ENCODE assay signal across 8 cellular contexts in genomic region chr10:80158598-80159127, GRCh38. TPM values are rescaled to one million over a fixed set of nuclear protein-coding genes. Genes with fewer than 3 reads are reported as not detected.
DNase-seq lines count a peak whose midpoint lies in the region; ATAC-seq and TF ChIP-seq lines count a peak whose summit lies in the region.

No MANE protein-coding gene starts in this region.

- no peaks in the 10 kb centered on the region for H3K27me3 Mint-ChIP-seq in activated CD4-positive, alpha-beta T cell treated with anti-CD3 and anti-CD28 coated beads, Interleukin-2, amount 10 ng/mL, durations not matched to agents 24 days and 14 days
- no peaks in the 10 kb centered on the region for H3K27me3 Mint-ChIP-seq in neural crest cell (ENCODE audit: low read depth)

- no peak for DNase-seq in activated CD4-positive, alpha-beta T cell treated with anti-CD3 and anti-CD28 coated beads, Interleukin-2, amount 10 ng/mL, durations not matched to agents 24 days and 14 days
- DNase-seq in activated CD4-positive, alpha-beta T cell treated with anti-CD3 and anti-CD28 coated beads for 4 hours: no peak
- peak; percentile 13 for DNase-seq in SK-N-DZ (ENCODE audit: low spot score)
- DNase-seq in neural crest cell (ENCODE audit: low read depth, low spot score): no peak

- peak; percentile 78 for ATAC-seq in esophagus mucosa
- no peak for ATAC-seq in HG02981 (IDR thresholded peaks at IDR 0.05; ENCODE audit: unreplicated experiment)
- no peak for ATAC-seq in activated CD4-positive, CD25-positive, alpha-beta regulatory T cell treated with anti-CD3 and anti-CD28 coated beads, Interleukin-2, amount 50 U/mL, for 24 hours
- no peak for ATAC-seq in HG02938 (IDR thresholded peaks at IDR 0.05; ENCODE audit: unreplicated experiment)

- H3K4me3 Mint-ChIP-seq in activated CD4-positive, alpha-beta T cell treated with anti-CD3 and anti-CD28 coated beads, Interleukin-2, amount 10 ng/mL, durations not matched to agents 24 days and 14 days: no peak overlapping the region
- no peak overlapping the region for H3K4me3 Mint-ChIP-seq in neural crest cell

- H3K9me3 Mint-ChIP-seq in activated CD4-positive, alpha-beta T cell treated with anti-CD3 and anti-CD28 coated beads, Interleukin-2, amount 10 ng/mL, durations not matched to agents 24 days and 14 days: no peaks in the 10 kb centered on the region
- H3K9me3 Mint-ChIP-seq in neural crest cell: no peaks in the 10 kb centered on the region

- H3K4me1 Mint-ChIP-seq in activated CD4-positive, alpha-beta T cell treated with anti-CD3 and anti-CD28 coated beads, Interleukin-2, amount 10 ng/mL, durations not matched to agents 24 days and 14 days: peaks cover 32% of the 10 kb centered on the region
- H3K4me1 Mint-ChIP-seq in neural crest cell: peaks cover 56% of the 10 kb centered on the region

- TF ChIP-seq CTCF in neural crest cell (conservative IDR thresholded peaks at IDR 0.05): no peak

- peaks cover 84% of the 10 kb centered on the region for H3K36me3 Mint-ChIP-seq in activated CD4-positive, alpha-beta T cell treated with anti-CD3 and anti-CD28 coated beads, Interleukin-2, amount 10 ng/mL, durations not matched to agents 24 days and 14 days (ENCODE audit: low read depth)
- no peaks in the 10 kb centered on the region for H3K36me3 Mint-ChIP-seq in neural crest cell (ENCODE audit: low read depth)

- H3K27ac Mint-ChIP-seq in activated CD4-positive, alpha-beta T cell treated with anti-CD3 and anti-CD28 coated beads, Interleukin-2, amount 10 ng/mL, durations not matched to agents 24 days and 14 days: peak overlapping the region; percentile 61
- peak overlapping the region; percentile 45 for H3K27ac Mint-ChIP-seq in neural crest cell (ENCODE audit: unreplicated experiment)

- intact Hi-C loops in activated CD4-positive, alpha-beta T cell treated with anti-CD3 and anti-CD28 coated beads, Interleukin-2, amount 10 ng/mL, durations not matched to agents 24 days and 14 days (cut with micrococcal nuclease): no loop called here

RNA-seq across cellular contexts. Expression of gene PLAC9, which starts 26.1 kb away (rescaled TPM):
- not detected in 2 replicates for total RNA-seq in activated CD4-positive, alpha-beta T cell treated with anti-CD3 and anti-CD28 coated beads, Interleukin-2, amount 10 ng/mL, durations not matched to agents 24 days and 14 days
- not detected in 2 replicates for polyA plus RNA-seq in SK-N-DZ (2014; cell fraction: cytosol; rRNA removed)
- polyA plus RNA-seq in SK-N-DZ (2014; cell fraction: nucleus; rRNA removed): not detected in 2 replicates
- total RNA-seq in esophagus mucosa: 5.0 TPM
- total RNA-seq in neural crest cell: 24.1 and 27.5 TPM in 2 replicates

RNA-seq across cellular contexts. Expression of gene ANXA11, which starts 46.7 kb away (rescaled TPM):
- total RNA-seq in activated CD4-positive, alpha-beta T cell treated with anti-CD3 and anti-CD28 coated beads, Interleukin-2, amount 10 ng/mL, durations not matched to agents 24 days and 14 days: 223 and 232 TPM in 2 replicates
- 1.2 and 1.7 TPM in 2 replicates for polyA plus RNA-seq in SK-N-DZ (2014; cell fraction: cytosol; rRNA removed)
- polyA plus RNA-seq in SK-N-DZ (2014; cell fraction: nucleus; rRNA removed): 0.92 and 1.2 TPM in 2 replicates
- total RNA-seq in esophagus mucosa: 261 TPM
- 25.7 and 36.6 TPM in 2 replicates for total RNA-seq in neural crest cell
